ENCODE assay signal across 9 cellular contexts in the genomic region with DNA sequence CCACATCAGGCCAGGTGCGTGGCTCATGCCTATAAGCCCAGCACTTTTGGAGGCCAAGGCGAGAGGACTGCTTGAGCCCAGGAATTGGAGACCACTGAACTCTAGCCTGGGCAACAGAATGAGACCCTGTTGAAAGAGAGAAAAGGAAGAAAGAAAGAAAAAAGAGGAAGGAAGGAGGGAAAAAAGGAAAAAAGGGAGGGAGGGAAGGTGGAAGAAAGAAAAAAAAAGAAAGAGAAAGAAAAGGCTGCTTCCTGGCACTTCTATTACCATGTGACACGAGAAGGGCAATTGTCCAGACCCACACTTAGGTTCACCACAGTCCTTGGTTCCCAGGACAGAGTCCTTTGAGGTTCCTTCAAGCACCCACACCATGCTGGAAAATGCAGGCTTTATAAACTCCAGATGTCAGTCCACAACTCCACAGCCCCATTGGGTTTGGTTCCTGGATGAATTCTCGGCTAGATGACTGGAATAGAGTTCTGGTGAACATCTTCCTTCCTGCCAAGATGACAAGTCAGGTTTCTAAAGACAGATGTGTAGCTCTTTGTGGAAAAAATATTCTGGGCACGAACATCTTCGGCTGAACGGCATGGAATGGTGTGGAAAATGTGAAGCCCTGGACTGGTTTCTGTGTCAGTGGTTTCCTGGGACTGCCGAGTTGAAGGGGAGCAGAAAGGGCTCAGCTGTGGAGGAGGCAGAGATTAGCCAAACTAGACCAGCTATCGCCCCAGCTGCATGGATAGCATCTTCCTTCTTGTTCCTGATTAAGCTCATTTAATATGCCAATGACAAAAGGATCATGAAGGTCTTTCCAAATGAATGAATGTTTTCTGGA. TPM values are rescaled to one million over a fixed set of nuclear protein-coding genes. Genes with fewer than 3 reads are reported as not detected.
A peak's percentile ranks its signal among the peaks of the same experiment; 100 is the strongest.
DNase-seq lines count a peak whose midpoint lies in the region; ATAC-seq and TF ChIP-seq lines count a peak whose summit lies in the region.
"Had no signal": no experiment of that assay in that cellular context is flagged by ENCODE, and none has a peak within 500 bp of the region (broad histone marks: within the 10 kb centered on the region; RNA-seq: fewer than 3 reads in every experiment).

No MANE protein-coding gene starts in this region.

- peak overlapping the region; percentile 75 for H3K27ac Mint-ChIP-seq in osteocyte (ENCODE audit: unreplicated experiment)
- H3K27ac Mint-ChIP-seq in activated T-helper 1 cell treated with anti-CD3 and anti-CD28 coated beads, Interleukin-12 subunit alpha, Interleukin-12 subunit beta, Interleukin-2, Interleukin-4 antibody, amounts not matched to agents 30 ng/mL and 10 ng/mL and 1 ng/mL, durations not matched to agents 14 hours and 24 hours and 36 hours: no peak overlapping the region

- H3K36me3 Mint-ChIP-seq in osteocyte (ENCODE audit: unreplicated experiment): peaks cover 37% of the 10 kb centered on the region
- peaks cover 15% of the 10 kb centered on the region for H3K36me3 Mint-ChIP-seq in activated T-helper 1 cell treated with anti-CD3 and anti-CD28 coated beads, Interleukin-12 subunit alpha, Interleukin-12 subunit beta, Interleukin-2, Interleukin-4 antibody, amounts not matched to agents 30 ng/mL and 10 ng/mL and 1 ng/mL, durations not matched to agents 14 hours and 24 hours and 36 hours (ENCODE audit: low read depth)

- H3K9me3 Mint-ChIP-seq in osteocyte (ENCODE audit: unreplicated experiment): no peaks in the 10 kb centered on the region
- no peaks in the 10 kb centered on the region for H3K9me3 Mint-ChIP-seq in activated T-helper 1 cell treated with anti-CD3 and anti-CD28 coated beads, Interleukin-12 subunit alpha, Interleukin-12 subunit beta, Interleukin-2, Interleukin-4 antibody, amounts not matched to agents 30 ng/mL and 10 ng/mL and 1 ng/mL, durations not matched to agents 14 hours and 24 hours and 36 hours

- TF ChIP-seq CTCF in body of pancreas (IDR thresholded peaks at IDR 0.05) (no peak), osteocyte (IDR thresholded peaks at IDR 0.05) (no peak), Peyer's patch (IDR thresholded peaks at IDR 0.05) (no peak)

- no peaks in the 10 kb centered on the region for H3K27me3 ChIP-seq in body of pancreas
- no peaks in the 10 kb centered on the region for H3K27me3 ChIP-seq in Peyer's patch
- H3K27me3 ChIP-seq: thyroid gland had no signal

- H3K4me3 ChIP-seq in body of pancreas: no peak overlapping the region
- H3K4me3 ChIP-seq in Peyer's patch: no peak overlapping the region
- H3K4me3 ChIP-seq: thyroid gland had no signal

- 62 to 71% methylated on average over 9 of the region's 9 CpGs for WGBS in body of pancreas, 2 donors

- H3K27me3 Mint-ChIP-seq in osteocyte (ENCODE audit: unreplicated experiment): no peaks in the 10 kb centered on the region
- no peaks in the 10 kb centered on the region for H3K27me3 Mint-ChIP-seq in activated T-helper 1 cell treated with anti-CD3 and anti-CD28 coated beads, Interleukin-12 subunit alpha, Interleukin-12 subunit beta, Interleukin-2, Interleukin-4 antibody, amounts not matched to agents 30 ng/mL and 10 ng/mL and 1 ng/mL, durations not matched to agents 14 hours and 24 hours and 36 hours (ENCODE audit: insufficient read depth)

- TF ChIP-seq POLR2A in body of pancreas (IDR thresholded peaks at IDR 0.05) (no peak), Peyer's patch (IDR thresholded peaks at IDR 0.05) (no peak)

- DNase-seq in GM04504 (ENCODE audit: low read depth): peak; percentile 82
- DNase-seq in body of pancreas: peak in 1 of 4 donors; percentile 25
- DNase-seq in osteocyte (ENCODE audit: extremely low spot score, unreplicated experiment): no peak
- DNase-seq in Peyer's patch: no peak
- DNase-seq in SIG-M5 treated with dmso at 0.1 percent for 504 hours (lab: John Stamatoyannopoulos, UW; ENCODE audit: unreplicated experiment): no peak
- no peak for DNase-seq in activated T-helper 1 cell treated with anti-CD3 and anti-CD28 coated beads, Interleukin-12 subunit alpha, Interleukin-12 subunit beta, Interleukin-2, Interleukin-4 antibody, amounts not matched to agents 30 ng/mL and 10 ng/mL and 1 ng/mL, durations not matched to agents 14 hours and 24 hours and 36 hours (ENCODE audit: low spot score)

- H3K4me1 ChIP-seq in body of pancreas (peaks cover 5% of the 10 kb centered on the region), Peyer's patch (peaks cover 0 to 6% (median 0%) of the 10 kb centered on the region in 4 donors)

- H3K9me3 ChIP-seq in body of pancreas: no peaks in the 10 kb centered on the region
- H3K9me3 ChIP-seq in Peyer's patch: no peaks in the 10 kb centered on the region
- H3K9me3 ChIP-seq: thyroid gland had no signal

- ATAC-seq in HG02885 (IDR thresholded peaks at IDR 0.05; ENCODE audit: poor library complexity, unreplicated experiment): peak; percentile 10
- ATAC-seq in body of pancreas: peak; percentile 55
- no peak for ATAC-seq in activated CD4-positive, CD25-positive, alpha-beta regulatory T cell treated with anti-CD3 and anti-CD28 coated beads, Interleukin-2, amount 50 U/mL, for 24 hours

- intact Hi-C loops in body of pancreas (cut with DNase I): loop anchor here (5.0 kb wide), 1 partner anchor 130 kb away; no protein-coding TSS in a partner anchor
- intact Hi-C loops in activated T-helper 1 cell treated with anti-CD3 and anti-CD28 coated beads, Interleukin-12 subunit alpha, Interleukin-12 subunit beta, Interleukin-2, Interleukin-4 antibody, amounts not matched to agents 30 ng/mL and 10 ng/mL and 1 ng/mL, durations not matched to agents 14 hours and 24 hours and 36 hours (cut with micrococcal nuclease): loop anchor here (1.0 kb wide), 5 partner anchors 17 to 127 kb away; a partner anchor contains a TSS

- H3K4me3 Mint-ChIP-seq in osteocyte (ENCODE audit: unreplicated experiment): no peak overlapping the region
- no peak overlapping the region for H3K4me3 Mint-ChIP-seq in activated T-helper 1 cell treated with anti-CD3 and anti-CD28 coated beads, Interleukin-12 subunit alpha, Interleukin-12 subunit beta, Interleukin-2, Interleukin-4 antibody, amounts not matched to agents 30 ng/mL and 10 ng/mL and 1 ng/mL, durations not matched to agents 14 hours and 24 hours and 36 hours

- H3K4me1 Mint-ChIP-seq in osteocyte (ENCODE audit: unreplicated experiment): peaks cover 18% of the 10 kb centered on the region
- H3K4me1 Mint-ChIP-seq in activated T-helper 1 cell treated with anti-CD3 and anti-CD28 coated beads, Interleukin-12 subunit alpha, Interleukin-12 subunit beta, Interleukin-2, Interleukin-4 antibody, amounts not matched to agents 30 ng/mL and 10 ng/mL and 1 ng/mL, durations not matched to agents 14 hours and 24 hours and 36 hours (ENCODE audit: low read depth): peaks cover 17% of the 10 kb centered on the region

- H3K36me3 ChIP-seq in body of pancreas (replicated peaks in 1 of 2; ENCODE audit: insufficient read depth in 1 of 2, low read depth in 2 of 2): no peaks in the 10 kb centered on the region
- no peaks in the 10 kb centered on the region for H3K36me3 ChIP-seq in Peyer's patch
- H3K36me3 ChIP-seq: thyroid gland had no signal

- H3K27ac ChIP-seq in body of pancreas (no peak overlapping the region), Peyer's patch (no peak overlapping the region)

RNA-seq across cellular contexts. Expression of a gene that starts 32.5 kb away (rescaled TPM):
- total RNA-seq in body of pancreas (1 to 10 TPM; 3.1 to 4.0 TPM), osteocyte (193 and 197 TPM in 2 replicates), Peyer's patch (10 to 100 TPM; 14.7 to 40.6 (median 22.7) TPM)
- total RNA-seq in activated T-helper 1 cell treated with anti-CD3 and anti-CD28 coated beads, Interleukin-12 subunit alpha, Interleukin-12 subunit beta, Interleukin-2, Interleukin-4 antibody, amounts not matched to agents 30 ng/mL and 10 ng/mL and 1 ng/mL, durations not matched to agents 14 hours and 24 hours and 36 hours: 12.5 and 15.2 TPM in 2 replicates

Comparison
In these comparisons a context has a peak if more than half of its experiments do, and no peak if none do; other contexts are left out.
1. ATAC-seq: peak in HG02885 (single experiment) and body of pancreas (single experiment); none in activated CD4-positive, CD25-positive, alpha-beta regulatory T cell treated with anti-CD3 and anti-CD28 coated beads, Interleukin-2, amount 50 U/mL, for 24 hours (0 of 2).